25 cellular contexts compared by ENCODE assay signal in the genomic region with DNA sequence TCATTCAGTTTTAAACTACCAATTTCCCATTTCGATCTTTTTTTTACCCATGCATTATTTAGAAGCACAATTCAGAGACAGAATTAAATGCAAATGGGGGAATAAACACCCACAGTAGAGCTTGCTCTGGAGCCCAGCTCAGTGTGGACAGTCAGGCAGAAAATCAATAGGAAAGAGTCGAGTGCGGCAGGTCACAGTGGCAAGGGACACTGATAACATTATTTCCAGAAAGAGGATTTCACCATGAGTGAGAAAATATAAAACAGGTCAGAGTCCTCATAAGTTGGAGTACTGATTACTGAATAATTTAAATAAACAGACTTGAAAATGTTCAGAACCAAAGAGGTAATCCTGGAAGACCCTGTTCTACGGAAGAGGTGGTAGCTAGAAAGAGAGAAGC.
"Had no signal": no experiment of that assay in that cellular context is flagged by ENCODE, and none has a peak within 500 bp of the region (broad histone marks: within the 10 kb centered on the region; RNA-seq: fewer than 3 reads in every experiment).

No MANE protein-coding gene starts in this region.

- ATAC-seq: effector memory CD8-positive, alpha-beta T cell; esophagus mucosa; foreskin keratinocyte; gastrocnemius medialis; gastroesophageal sphincter; heart left ventricle; heart right ventricle had no signal

- H3K9me3 ChIP-seq: colonic mucosa, esophagus muscularis mucosa, esophagus squamous epithelium, gastrocnemius medialis, gastroesophageal sphincter had no signal

- H3K4me1 ChIP-seq: colonic mucosa, esophagus muscularis mucosa, esophagus squamous epithelium, foreskin keratinocyte, gastrocnemius medialis, gastroesophageal sphincter, heart left ventricle had no signal

- FAIRE-seq: endometrium, endothelial cell of umbilical vein had no signal

- H3K27me3 ChIP-seq: colonic mucosa, esophagus muscularis mucosa, esophagus squamous epithelium, foreskin keratinocyte, gastrocnemius medialis, gastroesophageal sphincter, heart left ventricle, heart right ventricle had no signal

- DNase-seq: colonic mucosa; cortex of kidney; dorsolateral prefrontal cortex; effector CD4-positive, alpha-beta T cell; effector CD8-positive, alpha-beta T cell; effector memory CD4-positive, alpha-beta T cell; effector memory CD8-positive, alpha-beta T cell; endodermal cell; erythroblast; esophagus squamous epithelium; foreskin fibroblast; foreskin keratinocyte; foreskin melanocyte; gastrocnemius medialis; glutamatergic neuron; head of caudate nucleus; heart left ventricle; heart right ventricle had no signal

- H3K27ac ChIP-seq: colonic mucosa, coronary artery, dorsolateral prefrontal cortex, epithelial cell of prostate, esophagus muscularis mucosa, esophagus squamous epithelium, foreskin keratinocyte, gastrocnemius medialis, gastroesophageal sphincter, heart left ventricle, heart right ventricle had no signal

- H3K4me3 ChIP-seq: colonic mucosa, coronary artery, dorsolateral prefrontal cortex, esophagus muscularis mucosa, esophagus squamous epithelium, gastrocnemius medialis, gastroesophageal sphincter, heart left ventricle, heart right ventricle had no signal

- H3K36me3 ChIP-seq: colonic mucosa, esophagus muscularis mucosa, esophagus squamous epithelium, gastrocnemius medialis, gastroesophageal sphincter, heart left ventricle, heart right ventricle had no signal
